Comparison of ENCODE assay signal across 9 cellular contexts in the genomic region with DNA sequence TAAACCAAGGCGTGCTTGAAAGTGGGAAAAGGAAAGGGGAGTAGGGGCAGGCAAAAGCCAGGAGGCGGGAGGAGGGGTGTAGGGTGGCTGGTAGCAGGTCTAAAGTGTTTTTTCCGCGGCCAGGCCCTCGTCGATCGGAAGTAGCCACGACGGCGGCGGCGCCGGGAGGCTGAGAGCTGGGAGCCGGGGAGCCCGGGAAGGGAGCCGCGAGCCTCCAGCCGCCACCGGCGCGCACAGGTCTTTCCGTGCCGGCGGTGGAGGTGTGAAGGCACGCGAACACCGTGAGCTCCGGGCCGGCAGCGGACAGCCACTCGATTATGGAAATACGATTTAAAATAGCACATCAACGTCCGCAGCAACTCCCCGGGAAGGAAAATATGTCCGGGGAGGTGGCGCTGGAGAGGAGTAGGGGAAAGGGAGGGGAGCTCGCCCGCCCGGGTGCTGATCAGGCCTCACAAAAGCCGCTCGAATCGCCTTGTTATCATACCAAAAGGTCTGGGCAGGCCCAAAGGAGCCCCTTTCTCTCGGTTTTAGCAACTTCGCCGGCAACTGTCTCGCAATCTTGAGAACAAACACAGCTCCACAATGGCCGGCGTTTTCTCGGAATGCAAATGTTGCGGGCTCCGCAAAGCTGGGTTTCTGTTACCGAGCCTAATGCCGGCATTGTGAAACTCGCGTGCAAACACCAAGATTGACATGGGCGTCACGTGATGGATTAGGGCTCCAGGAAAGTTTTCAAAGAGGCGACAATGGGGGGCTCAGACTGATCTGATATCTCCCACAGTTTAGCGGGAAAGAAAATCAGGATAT. TPM values are rescaled to one million over a fixed set of nuclear protein-coding genes. Genes with fewer than 3 reads are reported as not detected.
DNase-seq lines count a peak whose midpoint lies in the region; ATAC-seq and TF ChIP-seq lines count a peak whose summit lies in the region.
"Had no signal": no experiment of that assay in that cellular context is flagged by ENCODE, and none has a peak within 500 bp of the region (broad histone marks: within the 10 kb centered on the region; RNA-seq: fewer than 3 reads in every experiment).

No MANE protein-coding gene starts in this region.

- intact Hi-C loops in dorsolateral prefrontal cortex (cut with DNase I): loop anchor here (2.0 to 10.0 kb wide), 4 partner anchors 113 to 303 kb away; no protein-coding TSS in a partner anchor
- intact Hi-C loops in tibial artery (cut with DNase I; ENCODE audit: low total_unique reads): no loop called here

- peaks cover 0 to 38% (median 26%) of the 10 kb centered on the region in 4 donors for H3K4me1 ChIP-seq in tibial artery

- H3K36me3 ChIP-seq in tibial artery: no peaks in the 10 kb centered on the region

- CTCF ChIA-PET in RWPE1 (lab: Yijun Ruan, JAX): interaction anchor here (0.7 to 1.4 kb wide), 4 partner anchors 9 to 117 kb away, joined by 3 to 15 read pairs (median 3); no protein-coding TSS in a partner anchor

- H3K27ac ChIP-seq in RWPE1 (peak overlapping the region; percentile 84), dorsolateral prefrontal cortex (peak overlapping the region in 54 of 59 donors; percentile 15 to 87 (median 68)), tibial artery (peak overlapping the region; percentile 14 to 27)

- peak overlapping the region; percentile 50 to 87 (median 66) for H3K4me3 ChIP-seq in dorsolateral prefrontal cortex
- H3K4me3 ChIP-seq in tibial artery: peak overlapping the region; percentile 55 to 70

- peaks cover 0 to 61% (median 37%) of the 10 kb centered on the region in 45 donors for H3K27me3 ChIP-seq in dorsolateral prefrontal cortex
- H3K27me3 ChIP-seq in tibial artery: peaks cover 0 to 47% of the 10 kb centered on the region in 2 donors

- TF ChIP-seq CTCF in RWPE1 (conservative IDR thresholded peaks at IDR 0.05; ENCODE audit: low read depth) (no peak), dorsolateral prefrontal cortex (IDR thresholded peaks at IDR 0.05 in 54 of 56, conservative IDR thresholded peaks at IDR 0.05 in 2 of 56; ENCODE audit: low read depth in 1 of 56, partially characterized antibody in 56 of 56) (peak in 2 of 56 donors; percentile 4), tibial artery (IDR thresholded peaks at IDR 0.05) (no peak)

- POLR2A ChIA-PET in RWPE1 (lab: Yijun Ruan, JAX; ENCODE audit: low non-redundant PET): no interaction called here

- DNase-seq in DMS53 (lab: John Stamatoyannopoulos, UW) (peak; percentile 87), RWPE1 (ENCODE audit: low spot score) (peak; percentile 34), dorsolateral prefrontal cortex (peak in 5 of 10 donors; percentile 36 to 52 (median 49)), medulla oblongata (ENCODE audit: extremely low spot score) (peak; percentile 53), tibial artery (peak in 1 of 2 donors; percentile 27), NCI-H226 (no peak)

- H3K9me3 ChIP-seq in tibial artery: no peaks in the 10 kb centered on the region

- ATAC-seq in GM19452 (IDR thresholded peaks at IDR 0.05; ENCODE audit: unreplicated experiment) (peak; percentile 87), HG03460 (IDR thresholded peaks at IDR 0.05; ENCODE audit: unreplicated experiment) (peak; percentile 80)

RNA-seq across cellular contexts. Expression of a gene that starts 2.9 kb away (rescaled TPM):
- total RNA-seq in dorsolateral prefrontal cortex: 100 to 1,000 TPM in 3 of 120 experiments, 10 to 100 TPM in 115, 1 to 10 TPM in 2; 2.6 to 128 (median 37.4) TPM
- total RNA-seq: activated CD8-positive, alpha-beta memory T cell treated with anti-CD3 and anti-CD28 coated beads for 36 hours had no signal

Comparison
In these comparisons a context has a peak if more than half of its experiments do, and no peak if none do; other contexts are left out.
1. H3K27ac ChIP-seq: peak in every context shown above with its lines; median percentile 84 in RWPE1; 68 in dorsolateral prefrontal cortex; 20 in tibial artery.